19 cellular contexts compared by ENCODE assay signal in genomic region chr9:121185178-121185745, GRCh38. TPM values are rescaled to one million over a fixed set of nuclear protein-coding genes. Genes with fewer than 3 reads are reported as not detected.
A peak's percentile ranks its signal among the peaks of the same experiment; 100 is the strongest.
DNase-seq lines count a peak whose midpoint lies in the region; ATAC-seq, FAIRE-seq and TF ChIP-seq lines count a peak whose summit lies in the region.
"Had no signal": no experiment of that assay in that cellular context is flagged by ENCODE, and none has a peak within 500 bp of the region (broad histone marks: within the 10 kb centered on the region; RNA-seq: fewer than 3 reads in every experiment).

No MANE protein-coding gene starts in this region.

- H3K9me3 ChIP-seq in Loucy (ENCODE audit: insufficient read depth, low read depth, low read length) = no peaks in the 10 kb centered on the region
- H3K9me3 ChIP-seq in GM12878 (replicated peaks; ENCODE audit: control insufficient read depth, insufficient read depth, low read length) = no peaks in the 10 kb centered on the region
- H3K9me3 ChIP-seq: ascending aorta, colonic mucosa, vagina had no signal

- TF ChIP-seq EP300 in GM12878 (IDR thresholded peaks at IDR 0.05; ENCODE audit: borderline replicate concordance in 1 of 2, control insufficient read depth in 1 of 2, low read depth in 2 of 2, low read length in 2 of 2) = no peak

- H3K36me3 ChIP-seq in Loucy (ENCODE audit: insufficient read depth, low read length) (peaks cover 70% of the 10 kb centered on the region; the same call in 1 of the 2 replicates), GM12878 (ENCODE audit: control insufficient read depth in 2 of 2, insufficient read depth in 2 of 2, low read length in 1 of 2) (peaks cover 2 to 19% of the 10 kb centered on the region in 2 experiments), H7 (replicated peaks; ENCODE audit: control insufficient read depth, insufficient read depth, low read length) (no peaks in the 10 kb centered on the region; the same call in none of the 2 replicates)
- H3K36me3 ChIP-seq: colonic mucosa had no signal

- H4K20me1 ChIP-seq in Loucy (ENCODE audit: insufficient read depth, low read length, poor library complexity, severe bottlenecking) (peaks cover 63% of the 10 kb centered on the region), GM12878 (ENCODE audit: control insufficient read depth, insufficient read depth) (no peaks in the 10 kb centered on the region)

- intact Hi-C loops in GM12878 (cut with micrococcal nuclease; ENCODE audit: unreplicated experiment) = no loop called here

- no peak for DNase-seq in activated naive CD4-positive, alpha-beta T cell treated with anti-CD3 and anti-CD28 coated beads, Interleukin-2, amount 50 U/mL, for 72 hours (ENCODE audit: low spot score in 2 of 2)
- DNase-seq in activated naive CD4-positive, alpha-beta T cell treated with Interleukin-2 at 50 U/mL for 16 hours = no peak
- DNase-seq in GM12878 (ENCODE audit: low read depth, low spot score) = no peak
- DNase-seq in stimulated activated naive CD8-positive, alpha-beta T cell treated with anti-CD3 and anti-CD28 coated beads, Interleukin-15, Interleukin-2, amounts not matched to agents 100 U/mL and 50 U/mL, for 24 hours = no peak
- DNase-seq in H7 = no peak
- DNase-seq: colonic mucosa; NCI-H1417; NCI-H446; occipital lobe; PC-9; stimulated activated naive CD4-positive, alpha-beta T cell; SW 1271 had no signal

- H3K9me2 ChIP-seq in Loucy (replicated peaks; ENCODE audit: low read depth, low read length) = no peaks in the 10 kb centered on the region

- SMC1A ChIA-PET in GM12878 (lab: Charles Lee; ENCODE audit: uncharacterized antibody, unreplicated experiment) = interaction anchor here (0.8 to 5.6 kb wide), 7 partner anchors 9 to 204 kb away, joined by 3 to 44 read pairs (median 7); no protein-coding TSS in a partner anchor

- no peaks in the 10 kb centered on the region for H3K9me3 Mint-ChIP-seq in activated naive CD4-positive, alpha-beta T cell treated with anti-CD3 and anti-CD28 coated beads, Interleukin-2, amount 50 U/mL, for 72 hours
- H3K9me3 Mint-ChIP-seq: WTC11 had no signal

- BruUV-seq in GM12878 (replicated peaks; lab: Mats Ljungman, UMichigan) = no TSS peak

- FAIRE-seq in GM12878 (lab: Jason Lieb, UNC) = no peak

- TF ChIP-seq CTCF in Loucy (conservative IDR thresholded peaks at IDR 0.05; ENCODE audit: low read length) (no peak), GM12878 (IDR thresholded peaks at IDR 0.05 in 2 of 3, conservative IDR thresholded peaks at IDR 0.05 in 1 of 3; ENCODE audit: control insufficient read depth in 2 of 3, extremely low read depth in 1 of 3, insufficient read depth in 1 of 3, low read depth in 3 of 3, low read length in 3 of 3) (no peak)

- H3K27ac ChIP-seq in GM12878 (ENCODE audit: control insufficient read depth, insufficient read depth) = no peak overlapping the region
- H3K27ac ChIP-seq: ascending aorta, colonic mucosa, PC-9, vagina had no signal

- in situ Hi-C loops in GM12878 (cut with MboI) = no loop called here

- H2AFZ ChIP-seq in Loucy (ENCODE audit: low read length) (no peak overlapping the region), GM12878 (ENCODE audit: control insufficient read depth, low read depth, low read length) (no peak overlapping the region)
- H2AFZ ChIP-seq: PC-9 had no signal

- H3K36me3 Mint-ChIP-seq in activated naive CD4-positive, alpha-beta T cell treated with anti-CD3 and anti-CD28 coated beads, Interleukin-2, amount 50 U/mL, for 72 hours = peaks cover 0 to 43% of the 10 kb centered on the region in 2 donors

- H3K4me3 ChIP-seq in Loucy (ENCODE audit: low read length, poor library complexity, severe bottlenecking) (no peak overlapping the region), GM12878 (no peak overlapping the region), H7 (ENCODE audit: insufficient read depth, low read depth, low read length) (no peak overlapping the region)
- H3K4me3 ChIP-seq: ascending aorta, colonic mucosa, PC-9, vagina had no signal

- POLR2A ChIA-PET in GM12878 (lab: Charles Lee) = interaction anchor here (1.0 to 1.7 kb wide), 4 partner anchors 13 to 47 kb away, joined by 3 to 8 read pairs (median 4); partner anchors contain the start of gene RAB14

- H3K9ac ChIP-seq in Loucy (ENCODE audit: low read depth, low read length, poor library complexity, severe bottlenecking) (no peak overlapping the region), GM12878 (ENCODE audit: control insufficient read depth, insufficient read depth, low read length) (no peak overlapping the region)

- peak; percentile 18 to 43 for ATAC-seq in activated naive CD4-positive, alpha-beta T cell treated with anti-CD3 and anti-CD28 coated beads, Interleukin-2, amount 50 U/mL, for 72 hours
- ATAC-seq in GM12878 (peak; percentile 55), GM21825 (IDR thresholded peaks at IDR 0.05; ENCODE audit: unreplicated experiment) (no peak), HG02938 (IDR thresholded peaks at IDR 0.05; ENCODE audit: unreplicated experiment) (no peak)
- peak; percentile 34 for ATAC-seq in stimulated activated naive CD8-positive, alpha-beta T cell treated with anti-CD3 and anti-CD28 coated beads, Interleukin-15, Interleukin-2, amounts not matched to agents 100 U/mL and 50 U/mL, for 24 hours
- ATAC-seq: HCT116, WTC11 had no signal

- H3K79me2 ChIP-seq in Loucy (ENCODE audit: insufficient read depth, low read length) = peaks cover 81% of the 10 kb centered on the region
- H3K79me2 ChIP-seq in GM12878 (ENCODE audit: control insufficient read depth, insufficient read depth, low read length) = peaks cover 72% of the 10 kb centered on the region

- peak overlapping the region; percentile 40 to 63 for H3K27ac Mint-ChIP-seq in activated naive CD4-positive, alpha-beta T cell treated with anti-CD3 and anti-CD28 coated beads, Interleukin-2, amount 50 U/mL, for 72 hours
- H3K27ac Mint-ChIP-seq: WTC11 had no signal

- CTCF ChIA-PET in GM12878 (lab: Yijun Ruan, JAX) = interaction anchor here (1.2 to 3.4 kb wide), 4 partner anchors 9 to 114 kb away, joined by 3 to 18 read pairs (median 8); no protein-coding TSS in a partner anchor

- 2% methylated on average over 3 of the region's 3 CpGs for WGBS in GM12878 (ENCODE audit: insufficient coverage, insufficient replicate concordance, low lambda C conversion rate, missing lambda C conversion rate)

- TF ChIP-seq POLR2A in GM12878 (IDR thresholded peaks at IDR 0.05; ENCODE audit: low read depth, low read length) = no peak

- no peaks in the 10 kb centered on the region for H3K27me3 ChIP-seq in Loucy (ENCODE audit: insufficient read depth, low read length, poor library complexity, severe bottlenecking)
- H3K27me3 ChIP-seq in GM12878 (replicated peaks in 1 of 2; ENCODE audit: control insufficient read depth in 2 of 2, insufficient read depth in 2 of 2, low read length in 1 of 2) = no peaks in the 10 kb centered on the region
- no peaks in the 10 kb centered on the region for H3K27me3 ChIP-seq in H7 (ENCODE audit: control insufficient read depth, insufficient read depth, low read length)
- H3K27me3 ChIP-seq: ascending aorta, colonic mucosa, vagina had no signal

- no peak for TF ChIP-seq RAD21 in GM12878 (IDR thresholded peaks at IDR 0.05; ENCODE audit: insufficient read depth, low read depth, low read length)

- RAD21 ChIA-PET in GM12878 (lab: Charles Lee; ENCODE audit: unreplicated experiment) = interaction anchor here (1.1 to 1.9 kb wide), 5 partner anchors 9 to 65 kb away, joined by 4 to 7 read pairs (median 6); no protein-coding TSS in a partner anchor

- H3K4me2 ChIP-seq in Loucy (ENCODE audit: low read depth, low read length, poor library complexity, severe bottlenecking) (peak overlapping the region; percentile 43), GM12878 (ENCODE audit: control insufficient read depth, insufficient read depth) (peak overlapping the region; percentile 35; the same call in 1 of the 2 replicates)
- H3K4me2 ChIP-seq: PC-9 had no signal

- H3K4me1 ChIP-seq in Loucy (ENCODE audit: insufficient read depth, low read length, poor library complexity, severe bottlenecking) = peaks cover 24% of the 10 kb centered on the region
- peaks cover 12% of the 10 kb centered on the region for H3K4me1 ChIP-seq in GM12878 (ENCODE audit: control insufficient read depth, insufficient read depth, low read length)
- H3K4me1 ChIP-seq: colonic mucosa had no signal

- H3F3A ChIP-seq in Loucy (ENCODE audit: low read depth) = no peaks in the 10 kb centered on the region

TF ChIP-seq in GM12878, 131 proteins besides CTCF, POLR2A, EP300 and RAD21 (continues in another document):
- TF ChIP-seq RCOR1 (conservative IDR thresholded peaks at IDR 0.05; ENCODE audit: low read depth, low read length) = no peak
- no peak for TF ChIP-seq NBN (IDR thresholded peaks at IDR 0.05)
- no peak for TF ChIP-seq DPF2 (IDR thresholded peaks at IDR 0.05)
- no peak for TF ChIP-seq YBX1 (IDR thresholded peaks at IDR 0.05)

RNA-seq across cellular contexts. Expression of gene RAB14, which starts 16.4 kb away (rescaled TPM):
- 10 to 100 TPM; 53.2 to 68.4 TPM for total RNA-seq in activated naive CD4-positive, alpha-beta T cell treated with anti-CD3 and anti-CD28 coated beads, Interleukin-2, amount 50 U/mL, for 72 hours
- total RNA-seq in GM12878 (2013; cell fraction: nucleolus; rRNA removed) = 35.6 and 36.7 TPM in 2 replicates
- 16.9 and 21.0 TPM in 2 replicates for total RNA-seq in GM12878 (2014; rRNA removed)
- 24.9 and 25.7 TPM in 2 replicates for total RNA-seq in GM12878 (2014; rRNA removed; fragmentation: Illumina TruSeq; extraction: Trizol)
- 46.7 and 51.1 TPM in 2 replicates for total RNA-seq in GM12878 (2021)
- 14.7 TPM for polyA plus RNA-seq in GM12878 (2011; ENCODE audit: low read depth)
- polyA plus RNA-seq in GM12878 (2011; rRNA removed) = 23.7 and 32.9 TPM in 2 replicates
- polyA plus RNA-seq in GM12878 (2011; cell fraction: cytosol; rRNA removed) = 9.2 and 15.0 TPM in 2 replicates
- polyA plus RNA-seq in GM12878 (2011; cell fraction: nucleus; rRNA removed) = 22.0 and 23.5 TPM in 2 replicates
- polyA plus RNA-seq in GM12878 (2012) = 20.5 and 29.2 TPM in 2 replicates
- polyA plus RNA-seq in GM12878 (2014; fragmentation: Illumina TruSeq; extraction: Trizol) = 40.8 and 48.7 TPM in 2 replicates
- polyA plus RNA-seq in GM12878 (2014; fragmentation: Nextera tagmentation; extraction: Ambion mirVana) = 10 to 100 TPM; 21.3 to 26.0 TPM
- 15.2 and 16.7 TPM in 2 replicates for polyA plus RNA-seq in GM12878 (2014; rRNA removed)
- 10 to 100 TPM; 57.4 to 59.9 TPM for polyA plus RNA-seq in GM12878 (2016; fragmentation: Nextera tagmentation; extraction: Ambion mirVana)
- 12.1 and 15.5 TPM in 2 replicates for polyA minus RNA-seq in GM12878 (2011; rRNA and poly(A)+ RNA removed)
- polyA minus RNA-seq in GM12878 (2011; cell fraction: cytosol; rRNA and poly(A)+ RNA removed) = 8.8 and 10.2 TPM in 2 replicates
- 16.1 and 26.0 TPM in 2 replicates for polyA minus RNA-seq in GM12878 (2011; cell fraction: nucleus; rRNA and poly(A)+ RNA removed)
- 19.5 and 22.1 TPM in 2 replicates for total RNA-seq in H7 (2014; rRNA removed; shearing (Covaris generic))

Comparison
In these comparisons a context has a peak if more than half of its experiments do, and no peak if none do; other contexts are left out.
1. ATAC-seq: peak in activated naive CD4-positive, alpha-beta T cell treated with anti-CD3 and anti-CD28 coated beads, Interleukin-2, amount 50 U/mL, for 72 hours (2 of 2), GM12878 (single experiment) and stimulated activated naive CD8-positive, alpha-beta T cell treated with anti-CD3 and anti-CD28 coated beads, Interleukin-15, Interleukin-2, amounts not matched to agents 100 U/mL and 50 U/mL, for 24 hours (single experiment); none in GM21825 (single experiment) and HG02938 (single experiment).